ENCODE assay signal across 8 cellular contexts in the genomic region with DNA sequence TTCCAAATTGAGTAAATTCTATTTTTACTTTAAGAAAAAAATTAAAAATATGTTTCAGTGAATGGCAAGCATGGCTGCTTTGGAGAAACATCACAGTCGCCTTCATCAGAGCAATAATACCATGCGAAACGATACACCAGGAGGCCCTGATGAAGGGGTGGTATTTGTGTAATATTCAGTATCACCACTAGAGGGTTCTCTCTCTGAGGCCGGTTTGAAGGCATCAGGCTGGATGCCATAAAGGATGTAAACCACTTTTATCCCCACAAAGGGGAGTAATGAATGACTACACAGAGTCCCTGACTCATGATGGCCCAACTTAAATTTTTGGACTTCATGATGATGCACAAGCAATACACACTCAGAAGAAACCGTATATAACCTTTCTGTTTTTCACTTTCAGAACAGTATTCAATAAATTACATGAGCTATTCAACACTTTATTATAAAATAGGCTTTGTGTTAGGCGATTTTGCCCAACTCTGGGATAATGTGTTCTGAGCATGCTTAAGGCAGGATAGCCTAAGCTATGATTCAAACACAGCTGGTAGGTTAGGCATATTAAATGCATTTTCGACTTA.
DNase-seq lines count a peak whose midpoint lies in the region; ATAC-seq and TF ChIP-seq lines count a peak whose summit lies in the region.

No MANE protein-coding gene starts in this region.

- H3K9me3 ChIP-seq in parathyroid adenoma (ENCODE audit: control insufficient read depth, low read length), result no peaks in the 10 kb centered on the region

- TF ChIP-seq POLR2A in NB4 (IDR thresholded peaks at IDR 0.05; ENCODE audit: extremely low read depth, insufficient read length), result no peak

- H3K36me3 ChIP-seq in parathyroid adenoma (ENCODE audit: control insufficient read depth, insufficient read depth, low read length), result no peaks in the 10 kb centered on the region

- H3K79me2 ChIP-seq in parathyroid adenoma, result no peaks in the 10 kb centered on the region

- H3K27me3 ChIP-seq in parathyroid adenoma (ENCODE audit: control insufficient read depth, insufficient read depth, low read length), result no peaks in the 10 kb centered on the region

- TF ChIP-seq CTCF in AG04449 (IDR thresholded peaks at IDR 0.05; ENCODE audit: insufficient read depth, low read length, missing control alignments) (peak; percentile 52), GM12875 (IDR thresholded peaks at IDR 0.05; ENCODE audit: borderline replicate concordance, insufficient read depth, low read depth, low read length) (peak; percentile 72), NB4 (IDR thresholded peaks at IDR 0.05; ENCODE audit: low read depth, low read length) (peak; percentile 82), parathyroid adenoma (IDR thresholded peaks at IDR 0.05) (peak; percentile 36)

- H2AFZ ChIP-seq in parathyroid adenoma, result no peak overlapping the region

- H3K4me1 ChIP-seq in parathyroid adenoma, result no peaks in the 10 kb centered on the region

- POLR2A ChIA-PET in AG04449 (lab: Yijun Ruan, JAX), result no interaction called here

- DNase-seq in AG04449 (ENCODE audit: low read depth, low spot score) (no peak), NB4 (ENCODE audit: low read depth) (peak; percentile 69), fibroblast of the conjunctiva (ENCODE audit: low read depth) (peak; percentile 6), DMS79 treated with DMSO at 0.1 percent for 48 hours (lab: John Stamatoyannopoulos, UW) (no peak)

- no peak overlapping the region for H3K4me3 ChIP-seq in AG04449 (ENCODE audit: low read depth, low read length)
- no peak overlapping the region for H3K4me3 ChIP-seq in GM12875 (ENCODE audit: low read depth, low read length)
- no peak overlapping the region for H3K4me3 ChIP-seq in NB4 (ENCODE audit: low read depth, low read length)
- no peak overlapping the region for H3K4me3 ChIP-seq in parathyroid adenoma (ENCODE audit: low read depth, low read length)

- H3K4me2 ChIP-seq in parathyroid adenoma (ENCODE audit: low read length), result no peak overlapping the region

- CTCF ChIA-PET in AG04449 (lab: Yijun Ruan, JAX), result interaction anchor here (0.6 to 3.7 kb wide), 17 partner anchors 9 to 421 kb away, joined by 3 to 18 read pairs (median 4); no protein-coding TSS in a partner anchor

- peak; percentile 87 for ATAC-seq in HG02623 (IDR thresholded peaks at IDR 0.05; ENCODE audit: unreplicated experiment)
- ATAC-seq in SK-N-SH treated with all-trans-retinoic acid at 6 μM for 48 hours, result peak; percentile 99

- H3K27ac ChIP-seq in parathyroid adenoma, result no peak overlapping the region

- no peak overlapping the region for H3K9ac ChIP-seq in parathyroid adenoma

TF ChIP-seq in SK-N-SH treated with all-trans-retinoic acid at 6 μM for 48 hours, 23 proteins besides CTCF, POLR2A, EP300 and RAD21:
- no peak for TF ChIP-seq CSDC2 (CRISPR knock-in tag; IDR thresholded peaks at IDR 0.05)
- no peak for TF ChIP-seq ARNTL (CRISPR knock-in tag; IDR thresholded peaks at IDR 0.05; ENCODE audit: borderline replicate concordance, low read depth)
- TF ChIP-seq TCF4 (CRISPR knock-in tag; IDR thresholded peaks at IDR 0.05; ENCODE audit: borderline replicate concordance), result no peak
- TF ChIP-seq RARB (CRISPR knock-in tag; IDR thresholded peaks at IDR 0.05), result no peak
- TF ChIP-seq GLIS3 (CRISPR knock-in tag; IDR thresholded peaks at IDR 0.05), result no peak
- TF ChIP-seq, protein P1, sequence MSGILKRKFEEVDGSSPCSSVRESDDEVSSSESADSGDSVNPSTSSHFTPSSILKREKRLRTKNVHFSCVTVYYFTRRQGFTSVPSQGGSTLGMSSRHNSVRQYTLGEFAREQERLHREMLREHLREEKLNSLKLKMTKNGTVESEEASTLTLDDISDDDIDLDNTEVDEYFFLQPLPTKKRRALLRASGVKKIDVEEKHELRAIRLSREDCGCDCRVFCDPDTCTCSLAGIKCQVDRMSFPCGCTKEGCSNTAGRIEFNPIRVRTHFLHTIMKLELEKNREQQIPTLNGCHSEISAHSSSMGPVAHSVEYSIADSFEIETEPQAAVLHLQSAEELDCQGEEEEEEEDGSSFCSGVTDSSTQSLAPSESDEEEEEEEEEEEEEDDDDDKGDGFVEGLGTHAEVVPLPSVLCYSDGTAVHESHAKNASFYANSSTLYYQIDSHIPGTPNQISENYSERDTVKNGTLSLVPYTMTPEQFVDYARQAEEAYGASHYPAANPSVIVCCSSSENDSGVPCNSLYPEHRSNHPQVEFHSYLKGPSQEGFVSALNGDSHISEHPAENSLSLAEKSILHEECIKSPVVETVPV (CRISPR knock-in tag; IDR thresholded peaks at IDR 0.05), result no peak
- TF ChIP-seq OSR1 (CRISPR knock-in tag; IDR thresholded peaks at IDR 0.05), result no peak

Comparison
In these comparisons a context has a peak if more than half of its experiments do, and no peak if none do; other contexts are left out.
1. DNase-seq: peak in NB4 (single experiment) and fibroblast of the conjunctiva (single experiment); none in AG04449 (single experiment) and DMS79 treated with DMSO at 0.1 percent for 48 hours (single experiment).
2. Peak in every context shown above with its lines, with median percentiles within 50 percentile points of each other: CTCF ChIP-seq.